Comparison of ENCODE assay signal across 1 cellular context in the genomic region with DNA sequence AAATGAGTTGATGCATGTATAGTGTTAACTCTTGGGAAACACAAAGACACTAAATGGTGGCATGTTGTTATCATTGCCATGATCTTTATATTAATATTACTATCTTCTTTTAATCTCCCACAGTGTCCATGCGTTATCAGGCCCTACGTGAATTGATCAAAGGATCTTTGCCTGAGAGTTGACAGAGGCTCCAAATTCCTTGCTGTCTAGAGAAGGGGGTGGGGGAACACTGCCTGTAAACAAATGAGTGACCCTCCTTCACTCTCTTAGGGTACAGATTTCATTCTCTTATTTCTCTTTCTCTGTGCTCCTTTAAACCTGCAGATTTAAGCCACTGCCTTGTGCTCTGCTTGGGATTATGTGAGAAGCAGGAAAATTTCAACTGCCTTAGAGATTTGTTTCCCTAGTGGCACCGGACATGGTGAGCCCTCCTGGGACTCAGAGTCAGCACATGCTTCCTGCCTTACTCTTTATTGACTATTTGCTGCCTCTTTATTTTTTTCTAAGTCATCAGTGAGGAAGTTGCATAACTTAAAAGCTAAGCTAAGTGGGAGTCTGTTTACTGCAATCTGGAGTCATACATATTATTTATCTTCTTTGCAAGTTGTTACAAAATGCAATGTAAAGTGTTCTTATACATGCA.
TF ChIP-seq lines count a peak whose summit lies in the region.

No MANE protein-coding gene starts in this region.

TF ChIP-seq in HepG2, 621 proteins besides CTCF, POLR2A, EP300 and RAD21 (continued from another document and continues in another):
- TF ChIP-seq, protein P1, sequence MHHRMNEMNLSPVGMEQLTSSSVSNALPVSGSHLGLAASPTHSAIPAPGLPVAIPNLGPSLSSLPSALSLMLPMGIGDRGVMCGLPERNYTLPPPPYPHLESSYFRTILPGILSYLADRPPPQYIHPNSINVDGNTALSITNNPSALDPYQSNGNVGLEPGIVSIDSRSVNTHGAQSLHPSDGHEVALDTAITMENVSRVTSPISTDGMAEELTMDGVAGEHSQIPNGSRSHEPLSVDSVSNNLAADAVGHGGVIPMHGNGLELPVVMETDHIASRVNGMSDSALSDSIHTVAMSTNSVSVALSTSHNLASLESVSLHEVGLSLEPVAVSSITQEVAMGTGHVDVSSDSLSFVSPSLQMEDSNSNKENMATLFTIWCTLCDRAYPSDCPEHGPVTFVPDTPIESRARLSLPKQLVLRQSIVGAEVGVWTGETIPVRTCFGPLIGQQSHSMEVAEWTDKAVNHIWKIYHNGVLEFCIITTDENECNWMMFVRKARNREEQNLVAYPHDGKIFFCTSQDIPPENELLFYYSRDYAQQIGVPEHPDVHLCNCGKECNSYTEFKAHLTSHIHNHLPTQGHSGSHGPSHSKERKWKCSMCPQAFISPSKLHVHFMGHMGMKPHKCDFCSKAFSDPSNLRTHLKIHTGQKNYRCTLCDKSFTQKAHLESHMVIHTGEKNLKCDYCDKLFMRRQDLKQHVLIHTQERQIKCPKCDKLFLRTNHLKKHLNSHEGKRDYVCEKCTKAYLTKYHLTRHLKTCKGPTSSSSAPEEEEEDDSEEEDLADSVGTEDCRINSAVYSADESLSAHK (CRISPR knock-in tag; IDR thresholded peaks at IDR 0.05; ENCODE audit: borderline replicate concordance): no peak
- TF ChIP-seq, protein P2, sequence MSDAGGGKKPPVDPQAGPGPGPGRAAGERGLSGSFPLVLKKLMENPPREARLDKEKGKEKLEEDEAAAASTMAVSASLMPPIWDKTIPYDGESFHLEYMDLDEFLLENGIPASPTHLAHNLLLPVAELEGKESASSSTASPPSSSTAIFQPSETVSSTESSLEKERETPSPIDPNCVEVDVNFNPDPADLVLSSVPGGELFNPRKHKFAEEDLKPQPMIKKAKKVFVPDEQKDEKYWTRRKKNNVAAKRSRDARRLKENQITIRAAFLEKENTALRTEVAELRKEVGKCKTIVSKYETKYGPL (CRISPR knock-in tag; IDR thresholded peaks at IDR 0.05): peak; percentile 87
- TF ChIP-seq FOXK1 (CRISPR knock-in tag; IDR thresholded peaks at IDR 0.05; ENCODE audit: borderline replicate concordance, low read depth) (peak; percentile 56; the same call in 1 of the 2 replicates), ZNF207 (IDR thresholded peaks at IDR 0.05; ENCODE audit: borderline replicate concordance) (no peak), PCBP1 (IDR thresholded peaks at IDR 0.05; ENCODE audit: borderline replicate concordance, low read depth, low read length) (no peak), ZNF33A (CRISPR knock-in tag; IDR thresholded peaks at IDR 0.05; ENCODE audit: borderline replicate concordance) (no peak), ZNF441 (CRISPR knock-in tag; IDR thresholded peaks at IDR 0.05; ENCODE audit: borderline replicate concordance) (no peak), ZNF614 (CRISPR knock-in tag; IDR thresholded peaks at IDR 0.05; ENCODE audit: borderline replicate concordance) (0 out of 2 replicates have a peak, but pooled peaks have one; percentile 33), ZNF710 (CRISPR knock-in tag; IDR thresholded peaks at IDR 0.05; ENCODE audit: borderline replicate concordance) (no peak), ZNF331 (CRISPR knock-in tag; IDR thresholded peaks at IDR 0.05) (0 out of 2 replicates have a peak, but pooled peaks have one; percentile 35), NFIB (CRISPR knock-in tag; IDR thresholded peaks at IDR 0.05; ENCODE audit: borderline replicate concordance) (no peak), NR2F6 (IDR thresholded peaks at IDR 0.05) (no peak), NR2F6 (CRISPR knock-in tag; IDR thresholded peaks at IDR 0.05) (no peak), FOXP4 (CRISPR knock-in tag; IDR thresholded peaks at IDR 0.05) (peak; percentile 91), TRIM22 (IDR thresholded peaks at IDR 0.05) (no peak), GATAD1 (CRISPR knock-in tag; IDR thresholded peaks at IDR 0.05) (peak; percentile 27; the same call in 1 of the 2 replicates), ZNF776 (CRISPR knock-in tag; IDR thresholded peaks at IDR 0.05) (no peak), ZNF253 (CRISPR knock-in tag; IDR thresholded peaks at IDR 0.05; ENCODE audit: borderline replicate concordance) (no peak), AHR (CRISPR knock-in tag; IDR thresholded peaks at IDR 0.05) (no peak), STAG1 (CRISPR knock-in tag; IDR thresholded peaks at IDR 0.05) (0 out of 2 replicates have a peak, but pooled peaks have one; percentile 8), BHLHE40 (IDR thresholded peaks at IDR 0.05; ENCODE audit: low read length) (no peak), CEBPG (CRISPR knock-in tag; IDR thresholded peaks at IDR 0.05) (peak; percentile 79), HNF4A (CRISPR knock-in tag; IDR thresholded peaks at IDR 0.05) (no peak), CENPT (CRISPR knock-in tag; IDR thresholded peaks at IDR 0.05; ENCODE audit: low read depth) (no peak), RCOR2 (CRISPR knock-in tag; IDR thresholded peaks at IDR 0.05) (peak; percentile 72), THAP11 (CRISPR knock-in tag; IDR thresholded peaks at IDR 0.05) (0 out of 2 replicates have a peak, but pooled peaks have one; percentile 43), ZBTB20 (CRISPR knock-in tag; IDR thresholded peaks at IDR 0.05; ENCODE audit: borderline replicate concordance, low read depth) (peak; percentile 61; the same call in 1 of the 2 replicates), ZSCAN9 (CRISPR knock-in tag; IDR thresholded peaks at IDR 0.05; ENCODE audit: borderline replicate concordance) (peak; percentile 61; the same call in 1 of the 2 replicates), RXRB (CRISPR knock-in tag; IDR thresholded peaks at IDR 0.05; ENCODE audit: borderline replicate concordance) (peak; percentile 55; the same call in 1 of the 2 replicates), SOX13 (IDR thresholded peaks at IDR 0.05) (no peak), SOX13 (CRISPR knock-in tag; conservative IDR thresholded peaks at IDR 0.05 in 1 of 2, IDR thresholded peaks at IDR 0.05 in 1 of 2) (peak in 1 of 2 experiments; percentile 44; a peak in 1 of 4 replicates)
- TF ChIP-seq, protein P3, sequence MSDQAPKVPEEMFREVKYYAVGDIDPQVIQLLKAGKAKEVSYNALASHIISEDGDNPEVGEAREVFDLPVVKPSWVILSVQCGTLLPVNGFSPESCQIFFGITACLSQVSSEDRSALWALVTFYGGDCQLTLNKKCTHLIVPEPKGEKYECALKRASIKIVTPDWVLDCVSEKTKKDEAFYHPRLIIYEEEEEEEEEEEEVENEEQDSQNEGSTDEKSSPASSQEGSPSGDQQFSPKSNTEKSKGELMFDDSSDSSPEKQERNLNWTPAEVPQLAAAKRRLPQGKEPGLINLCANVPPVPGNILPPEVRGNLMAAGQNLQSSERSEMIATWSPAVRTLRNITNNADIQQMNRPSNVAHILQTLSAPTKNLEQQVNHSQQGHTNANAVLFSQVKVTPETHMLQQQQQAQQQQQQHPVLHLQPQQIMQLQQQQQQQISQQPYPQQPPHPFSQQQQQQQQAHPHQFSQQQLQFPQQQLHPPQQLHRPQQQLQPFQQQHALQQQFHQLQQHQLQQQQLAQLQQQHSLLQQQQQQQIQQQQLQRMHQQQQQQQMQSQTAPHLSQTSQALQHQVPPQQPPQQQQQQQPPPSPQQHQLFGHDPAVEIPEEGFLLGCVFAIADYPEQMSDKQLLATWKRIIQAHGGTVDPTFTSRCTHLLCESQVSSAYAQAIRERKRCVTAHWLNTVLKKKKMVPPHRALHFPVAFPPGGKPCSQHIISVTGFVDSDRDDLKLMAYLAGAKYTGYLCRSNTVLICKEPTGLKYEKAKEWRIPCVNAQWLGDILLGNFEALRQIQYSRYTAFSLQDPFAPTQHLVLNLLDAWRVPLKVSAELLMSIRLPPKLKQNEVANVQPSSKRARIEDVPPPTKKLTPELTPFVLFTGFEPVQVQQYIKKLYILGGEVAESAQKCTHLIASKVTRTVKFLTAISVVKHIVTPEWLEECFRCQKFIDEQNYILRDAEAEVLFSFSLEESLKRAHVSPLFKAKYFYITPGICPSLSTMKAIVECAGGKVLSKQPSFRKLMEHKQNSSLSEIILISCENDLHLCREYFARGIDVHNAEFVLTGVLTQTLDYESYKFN (CRISPR knock-in tag; conservative IDR thresholded peaks at IDR 0.05): peak; percentile 64
- TF ChIP-seq, protein P4, sequence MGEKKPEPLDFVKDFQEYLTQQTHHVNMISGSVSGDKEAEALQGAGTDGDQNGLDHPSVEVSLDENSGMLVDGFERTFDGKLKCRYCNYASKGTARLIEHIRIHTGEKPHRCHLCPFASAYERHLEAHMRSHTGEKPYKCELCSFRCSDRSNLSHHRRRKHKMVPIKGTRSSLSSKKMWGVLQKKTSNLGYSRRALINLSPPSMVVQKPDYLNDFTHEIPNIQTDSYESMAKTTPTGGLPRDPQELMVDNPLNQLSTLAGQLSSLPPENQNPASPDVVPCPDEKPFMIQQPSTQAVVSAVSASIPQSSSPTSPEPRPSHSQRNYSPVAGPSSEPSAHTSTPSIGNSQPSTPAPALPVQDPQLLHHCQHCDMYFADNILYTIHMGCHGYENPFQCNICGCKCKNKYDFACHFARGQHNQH (CRISPR knock-in tag; IDR thresholded peaks at IDR 0.05): 0 out of 2 replicates have a peak, but pooled peaks have one; percentile 45
- TF ChIP-seq, protein P5, sequence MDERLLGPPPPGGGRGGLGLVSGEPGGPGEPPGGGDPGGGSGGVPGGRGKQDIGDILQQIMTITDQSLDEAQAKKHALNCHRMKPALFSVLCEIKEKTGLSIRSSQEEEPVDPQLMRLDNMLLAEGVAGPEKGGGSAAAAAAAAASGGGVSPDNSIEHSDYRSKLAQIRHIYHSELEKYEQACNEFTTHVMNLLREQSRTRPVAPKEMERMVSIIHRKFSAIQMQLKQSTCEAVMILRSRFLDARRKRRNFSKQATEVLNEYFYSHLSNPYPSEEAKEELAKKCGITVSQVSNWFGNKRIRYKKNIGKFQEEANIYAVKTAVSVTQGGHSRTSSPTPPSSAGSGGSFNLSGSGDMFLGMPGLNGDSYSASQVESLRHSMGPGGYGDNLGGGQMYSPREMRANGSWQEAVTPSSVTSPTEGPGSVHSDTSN (CRISPR knock-in tag; IDR thresholded peaks at IDR 0.05): no peak
- TF ChIP-seq, protein P6, sequence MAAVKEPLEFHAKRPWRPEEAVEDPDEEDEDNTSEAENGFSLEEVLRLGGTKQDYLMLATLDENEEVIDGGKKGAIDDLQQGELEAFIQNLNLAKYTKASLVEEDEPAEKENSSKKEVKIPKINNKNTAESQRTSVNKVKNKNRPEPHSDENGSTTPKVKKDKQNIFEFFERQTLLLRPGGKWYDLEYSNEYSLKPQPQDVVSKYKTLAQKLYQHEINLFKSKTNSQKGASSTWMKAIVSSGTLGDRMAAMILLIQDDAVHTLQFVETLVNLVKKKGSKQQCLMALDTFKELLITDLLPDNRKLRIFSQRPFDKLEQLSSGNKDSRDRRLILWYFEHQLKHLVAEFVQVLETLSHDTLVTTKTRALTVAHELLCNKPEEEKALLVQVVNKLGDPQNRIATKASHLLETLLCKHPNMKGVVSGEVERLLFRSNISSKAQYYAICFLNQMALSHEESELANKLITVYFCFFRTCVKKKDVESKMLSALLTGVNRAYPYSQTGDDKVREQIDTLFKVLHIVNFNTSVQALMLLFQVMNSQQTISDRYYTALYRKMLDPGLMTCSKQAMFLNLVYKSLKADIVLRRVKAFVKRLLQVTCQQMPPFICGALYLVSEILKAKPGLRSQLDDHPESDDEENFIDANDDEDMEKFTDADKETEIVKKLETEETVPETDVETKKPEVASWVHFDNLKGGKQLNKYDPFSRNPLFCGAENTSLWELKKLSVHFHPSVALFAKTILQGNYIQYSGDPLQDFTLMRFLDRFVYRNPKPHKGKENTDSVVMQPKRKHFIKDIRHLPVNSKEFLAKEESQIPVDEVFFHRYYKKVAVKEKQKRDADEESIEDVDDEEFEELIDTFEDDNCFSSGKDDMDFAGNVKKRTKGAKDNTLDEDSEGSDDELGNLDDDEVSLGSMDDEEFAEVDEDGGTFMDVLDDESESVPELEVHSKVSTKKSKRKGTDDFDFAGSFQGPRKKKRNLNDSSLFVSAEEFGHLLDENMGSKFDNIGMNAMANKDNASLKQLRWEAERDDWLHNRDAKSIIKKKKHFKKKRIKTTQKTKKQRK (IDR thresholded peaks at IDR 0.05; ENCODE audit: low read length): no peak
- TF ChIP-seq, protein P7, sequence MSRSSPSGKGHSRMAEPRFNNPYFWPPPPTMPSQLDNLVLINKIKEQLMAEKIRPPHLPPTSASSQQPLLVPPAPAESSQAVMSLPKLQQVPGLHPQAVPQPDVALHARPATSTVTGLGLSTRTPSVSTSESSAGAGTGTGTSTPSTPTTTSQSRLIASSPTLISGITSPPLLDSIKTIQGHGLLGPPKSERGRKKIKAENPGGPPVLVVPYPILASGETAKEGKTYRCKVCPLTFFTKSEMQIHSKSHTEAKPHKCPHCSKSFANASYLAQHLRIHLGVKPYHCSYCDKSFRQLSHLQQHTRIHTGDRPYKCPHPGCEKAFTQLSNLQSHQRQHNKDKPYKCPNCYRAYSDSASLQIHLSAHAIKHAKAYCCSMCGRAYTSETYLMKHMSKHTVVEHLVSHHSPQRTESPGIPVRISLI (CRISPR knock-in tag; IDR thresholded peaks at IDR 0.05; ENCODE audit: borderline replicate concordance): peak; percentile 58; the same call in 1 of the 2 replicates
